10 cellular contexts compared by ENCODE assay signal in genomic region chr7:94393251-94393758, GRCh38. TPM values are rescaled to one million over a fixed set of nuclear protein-coding genes. Genes with fewer than 3 reads are reported as not detected.
DNase-seq lines count a peak whose midpoint lies in the region; ATAC-seq and TF ChIP-seq lines count a peak whose summit lies in the region.
"Had no signal": no experiment of that assay in that cellular context is flagged by ENCODE, and none has a peak within 500 bp of the region (broad histone marks: within the 10 kb centered on the region; RNA-seq: fewer than 3 reads in every experiment).

No MANE protein-coding gene starts in this region.

- no peaks in the 10 kb centered on the region for H3K27me3 ChIP-seq in esophagus muscularis mucosa
- H3K27me3 ChIP-seq in suprapubic skin, result peaks cover 5% of the 10 kb centered on the region

- no peaks in the 10 kb centered on the region for H3K36me3 ChIP-seq in esophagus muscularis mucosa
- H3K36me3 ChIP-seq in mesodermal cell (ENCODE audit: control insufficient read depth, insufficient read depth, low read length), result peaks cover 5% of the 10 kb centered on the region
- no peaks in the 10 kb centered on the region for H3K36me3 ChIP-seq in suprapubic skin

- peaks cover 11% of the 10 kb centered on the region for H3K4me1 Mint-ChIP-seq in stimulated activated effector memory CD8-positive, alpha-beta T cell treated with anti-CD3 and anti-CD28 coated beads, Interleukin-12 subunit alpha, Interleukin-12 subunit beta, amount 100 ng/mL, for 72 hours

- H3K9me3 Mint-ChIP-seq in stimulated activated effector memory CD8-positive, alpha-beta T cell treated with anti-CD3 and anti-CD28 coated beads, Interleukin-12 subunit alpha, Interleukin-12 subunit beta, amount 100 ng/mL, for 72 hours, result no peaks in the 10 kb centered on the region

- peak overlapping the region in 1 of 4 donors; percentile 74 for H3K4me3 ChIP-seq in esophagus muscularis mucosa
- H3K4me3 ChIP-seq in mesodermal cell (ENCODE audit: extremely low read depth, insufficient read depth, low read length, poor library complexity, severe bottlenecking), result no peak overlapping the region
- peak overlapping the region; percentile 47 for H3K4me3 ChIP-seq in suprapubic skin

- TF ChIP-seq EP300 in esophagus muscularis mucosa (IDR thresholded peaks at IDR 0.05), result no peak
- no peak for TF ChIP-seq EP300 in suprapubic skin (IDR thresholded peaks at IDR 0.05)

- TF ChIP-seq POLR2A in esophagus muscularis mucosa (IDR thresholded peaks at IDR 0.05; ENCODE audit: low read depth), result no peak
- TF ChIP-seq POLR2A in suprapubic skin (IDR thresholded peaks at IDR 0.05), result no peak

- H3K9me3 ChIP-seq in esophagus muscularis mucosa (no peaks in the 10 kb centered on the region), mesodermal cell (ENCODE audit: control insufficient read depth, low read length) (no peaks in the 10 kb centered on the region), suprapubic skin (no peaks in the 10 kb centered on the region)

- H3K27ac ChIP-seq in esophagus muscularis mucosa (replicated peaks in 1 of 4) (peak overlapping the region; percentile 91 to 97 (median 95)), mesodermal cell (ENCODE audit: low read depth, low read length, severe bottlenecking) (peak overlapping the region; percentile 97), suprapubic skin (peak overlapping the region; percentile 80)

- no peak overlapping the region for H3K4me3 Mint-ChIP-seq in stimulated activated effector memory CD8-positive, alpha-beta T cell treated with anti-CD3 and anti-CD28 coated beads, Interleukin-12 subunit alpha, Interleukin-12 subunit beta, amount 100 ng/mL, for 72 hours

- in situ Hi-C loops in ACHN (cut with HindIII; ENCODE audit: low pct_ligation_motif_present, low pct_unique_long_range_greater_than_20kb, low sequenced_read_pairs), result no loop called here

- no peak overlapping the region for H3K27ac Mint-ChIP-seq in stimulated activated effector memory CD8-positive, alpha-beta T cell treated with anti-CD3 and anti-CD28 coated beads, Interleukin-12 subunit alpha, Interleukin-12 subunit beta, amount 100 ng/mL, for 72 hours

- WGBS in esophagus muscularis mucosa, result 48% methylated on average over 16 of the region's 16 CpGs
- WGBS in mesodermal cell (ENCODE audit: insufficient coverage in 2 of 2), 2 experiments, result 59 to 63% methylated on average over 5 to 6 of the region's 16 CpGs
- WGBS in suprapubic skin, result 52% methylated on average over 16 of the region's 16 CpGs

- H3K4me1 ChIP-seq in esophagus muscularis mucosa, result peaks cover 14 to 52% (median 40%) of the 10 kb centered on the region in 4 donors
- H3K4me1 ChIP-seq in mesodermal cell (ENCODE audit: control insufficient read depth, insufficient read depth, low read length, poor library complexity, severe bottlenecking), result peaks cover 26% of the 10 kb centered on the region
- H3K4me1 ChIP-seq in suprapubic skin, result peaks cover 16% of the 10 kb centered on the region

- no peak for ATAC-seq in stimulated activated effector memory CD8-positive, alpha-beta T cell treated with anti-CD3 and anti-CD28 coated beads, Interleukin-12 subunit alpha, Interleukin-12 subunit beta, amount 100 ng/mL, for 72 hours

- TF ChIP-seq CTCF in esophagus muscularis mucosa (IDR thresholded peaks at IDR 0.05) (no peak), suprapubic skin (IDR thresholded peaks at IDR 0.05) (no peak)

- intact Hi-C loops in esophagus muscularis mucosa (cut with DNase I), result no loop called here

- H3K36me3 Mint-ChIP-seq in stimulated activated effector memory CD8-positive, alpha-beta T cell treated with anti-CD3 and anti-CD28 coated beads, Interleukin-12 subunit alpha, Interleukin-12 subunit beta, amount 100 ng/mL, for 72 hours, result no peaks in the 10 kb centered on the region

- peak; percentile 25 for DNase-seq in HuH-7 (ENCODE audit: low spot score)
- DNase-seq in esophagus muscularis mucosa (ENCODE audit: extremely low spot score), result no peak
- DNase-seq in suprapubic skin (ENCODE audit: low spot score in 2 of 2), result peak in 1 of 2 donors; percentile 49
- DNase-seq in ACHN, result no peak
- no peak for DNase-seq in stimulated activated effector memory CD8-positive, alpha-beta T cell treated with anti-CD3 and anti-CD28 coated beads, Interleukin-12 subunit alpha, Interleukin-12 subunit beta, amount 100 ng/mL, for 72 hours (ENCODE audit: low spot score in 2 of 2)
- DNase-seq in iPS-NIHi7 (ENCODE audit: extremely low spot score), result no peak
- DNase-seq in NCI-H1092 treated with DMSO at 0.1 percent for 48 hours (lab: John Stamatoyannopoulos, UW), result no peak
- DNase-seq: activated CD4-positive, alpha-beta T cell treated with anti-CD3 and anti-CD28 coated beads for 1 hour; amniotic stem cell had no signal

RNA-seq across cellular contexts. Expression of gene COL1A2, which starts 1.4 kb away (rescaled TPM):
- 100 to 1,000 TPM; 227 to 697 (median 347) TPM for total RNA-seq in esophagus muscularis mucosa
- 775 TPM for polyA plus RNA-seq in mesodermal cell (2013, experiment 1 of 2)
- 692 TPM for polyA plus RNA-seq in mesodermal cell (2013, experiment 2 of 2)
- total RNA-seq in suprapubic skin, result 100 to 1,000 TPM in 1 of 4 donors, 10 to 100 TPM in 3; 29.9 to 124 (median 61.3) TPM
